2 cellular contexts compared by ENCODE assay signal in the genomic region with DNA sequence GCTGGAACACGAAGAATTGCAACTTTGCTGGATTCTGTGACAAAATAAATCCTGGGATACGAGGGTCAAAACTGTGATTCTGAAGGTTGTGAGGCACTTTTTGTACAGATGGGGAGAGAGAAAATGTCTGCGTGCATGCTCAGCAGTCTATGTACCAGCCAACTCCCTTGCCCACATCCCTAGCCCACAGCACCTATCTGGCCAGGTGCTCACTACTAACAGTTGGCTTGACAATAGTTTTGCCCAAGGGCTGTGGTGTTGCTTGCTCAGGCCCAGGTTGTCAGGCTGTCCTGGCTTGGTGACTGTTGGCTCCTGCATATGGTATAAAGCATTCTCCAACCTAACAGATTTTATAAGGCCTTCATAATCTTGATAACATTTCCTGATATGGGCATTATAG.
TF ChIP-seq lines count a peak whose summit lies in the region.

No MANE protein-coding gene starts in this region.

TF ChIP-seq in GM23338, 12 proteins besides CTCF, POLR2A, EP300 and RAD21 (continued from another document):
- TF ChIP-seq ETS1 (IDR thresholded peaks at IDR 0.05), result no peak

TF ChIP-seq in GM12878, 131 proteins besides CTCF, POLR2A, EP300 and RAD21 (continued from another document):
- TF ChIP-seq NKRF (conservative IDR thresholded peaks at IDR 0.05) (no peak), FOS (IDR thresholded peaks at IDR 0.05; ENCODE audit: borderline replicate concordance, extremely low read depth, insufficient read length) (no peak), GABPA (IDR thresholded peaks at IDR 0.05; ENCODE audit: low read depth) (no peak), IKZF2 (IDR thresholded peaks at IDR 0.05) (no peak), EZH2 (IDR thresholded peaks at IDR 0.05; ENCODE audit: borderline replicate concordance, control insufficient read depth, low read depth, low read length) (no peak), IRF4 (IDR thresholded peaks at IDR 0.05; ENCODE audit: low read depth, low read length) (no peak), POLR2AphosphoS2 (IDR thresholded peaks at IDR 0.05; ENCODE audit: low read depth, low read length) (no peak), HDGF (IDR thresholded peaks at IDR 0.05) (no peak), PAX5 (IDR thresholded peaks at IDR 0.05; ENCODE audit: borderline replicate concordance, low read depth, low read length) (no peak), ATF7 (IDR thresholded peaks at IDR 0.05; ENCODE audit: low read depth) (no peak), BHLHE40 (IDR thresholded peaks at IDR 0.05; ENCODE audit: borderline replicate concordance in 1 of 2, low read depth in 2 of 2, low read length in 1 of 2) (no peak), SIN3A (IDR thresholded peaks at IDR 0.05; ENCODE audit: low read depth, low read length) (no peak), ZNF207 (IDR thresholded peaks at IDR 0.05; ENCODE audit: borderline replicate concordance) (no peak), SUZ12 (IDR thresholded peaks at IDR 0.05; ENCODE audit: unreplicated experiment) (no peak)
- TF ChIP-seq, protein P1, sequence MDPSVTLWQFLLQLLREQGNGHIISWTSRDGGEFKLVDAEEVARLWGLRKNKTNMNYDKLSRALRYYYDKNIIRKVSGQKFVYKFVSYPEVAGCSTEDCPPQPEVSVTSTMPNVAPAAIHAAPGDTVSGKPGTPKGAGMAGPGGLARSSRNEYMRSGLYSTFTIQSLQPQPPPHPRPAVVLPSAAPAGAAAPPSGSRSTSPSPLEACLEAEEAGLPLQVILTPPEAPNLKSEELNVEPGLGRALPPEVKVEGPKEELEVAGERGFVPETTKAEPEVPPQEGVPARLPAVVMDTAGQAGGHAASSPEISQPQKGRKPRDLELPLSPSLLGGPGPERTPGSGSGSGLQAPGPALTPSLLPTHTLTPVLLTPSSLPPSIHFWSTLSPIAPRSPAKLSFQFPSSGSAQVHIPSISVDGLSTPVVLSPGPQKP (IDR thresholded peaks at IDR 0.05; ENCODE audit: low read depth, low read length), result no peak
- TF ChIP-seq, protein P2, sequence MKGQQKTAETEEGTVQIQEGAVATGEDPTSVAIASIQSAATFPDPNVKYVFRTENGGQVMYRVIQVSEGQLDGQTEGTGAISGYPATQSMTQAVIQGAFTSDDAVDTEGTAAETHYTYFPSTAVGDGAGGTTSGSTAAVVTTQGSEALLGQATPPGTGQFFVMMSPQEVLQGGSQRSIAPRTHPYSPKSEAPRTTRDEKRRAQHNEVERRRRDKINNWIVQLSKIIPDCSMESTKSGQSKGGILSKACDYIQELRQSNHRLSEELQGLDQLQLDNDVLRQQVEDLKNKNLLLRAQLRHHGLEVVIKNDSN (IDR thresholded peaks at IDR 0.05; ENCODE audit: borderline replicate concordance, extremely low read length, insufficient read depth, low read depth, low read length), result no peak
- TF ChIP-seq, protein P3, sequence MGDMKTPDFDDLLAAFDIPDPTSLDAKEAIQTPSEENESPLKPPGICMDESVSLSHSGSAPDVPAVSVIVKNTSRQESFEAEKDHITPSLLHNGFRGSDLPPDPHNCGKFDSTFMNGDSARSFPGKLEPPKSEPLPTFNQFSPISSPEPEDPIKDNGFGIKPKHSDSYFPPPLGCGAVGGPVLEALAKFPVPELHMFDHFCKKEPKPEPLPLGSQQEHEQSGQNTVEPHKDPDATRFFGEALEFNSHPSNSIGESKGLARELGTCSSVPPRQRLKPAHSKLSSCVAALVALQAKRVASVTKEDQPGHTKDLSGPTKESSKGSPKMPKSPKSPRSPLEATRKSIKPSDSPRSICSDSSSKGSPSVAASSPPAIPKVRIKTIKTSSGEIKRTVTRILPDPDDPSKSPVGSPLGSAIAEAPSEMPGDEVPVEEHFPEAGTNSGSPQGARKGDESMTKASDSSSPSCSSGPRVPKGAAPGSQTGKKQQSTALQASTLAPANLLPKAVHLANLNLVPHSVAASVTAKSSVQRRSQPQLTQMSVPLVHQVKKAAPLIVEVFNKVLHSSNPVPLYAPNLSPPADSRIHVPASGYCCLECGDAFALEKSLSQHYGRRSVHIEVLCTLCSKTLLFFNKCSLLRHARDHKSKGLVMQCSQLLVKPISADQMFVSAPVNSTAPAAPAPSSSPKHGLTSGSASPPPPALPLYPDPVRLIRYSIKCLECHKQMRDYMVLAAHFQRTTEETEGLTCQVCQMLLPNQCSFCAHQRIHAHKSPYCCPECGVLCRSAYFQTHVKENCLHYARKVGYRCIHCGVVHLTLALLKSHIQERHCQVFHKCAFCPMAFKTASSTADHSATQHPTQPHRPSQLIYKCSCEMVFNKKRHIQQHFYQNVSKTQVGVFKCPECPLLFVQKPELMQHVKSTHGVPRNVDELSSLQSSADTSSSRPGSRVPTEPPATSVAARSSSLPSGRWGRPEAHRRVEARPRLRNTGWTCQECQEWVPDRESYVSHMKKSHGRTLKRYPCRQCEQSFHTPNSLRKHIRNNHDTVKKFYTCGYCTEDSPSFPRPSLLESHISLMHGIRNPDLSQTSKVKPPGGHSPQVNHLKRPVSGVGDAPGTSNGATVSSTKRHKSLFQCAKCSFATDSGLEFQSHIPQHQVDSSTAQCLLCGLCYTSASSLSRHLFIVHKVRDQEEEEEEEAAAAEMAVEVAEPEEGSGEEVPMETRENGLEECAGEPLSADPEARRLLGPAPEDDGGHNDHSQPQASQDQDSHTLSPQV (IDR thresholded peaks at IDR 0.05), result no peak
